28 cellular contexts compared by ENCODE assay signal in genomic region chr2:124602759-124603158, GRCh38.
"Had no signal": no experiment of that assay in that cellular context is flagged by ENCODE, and none has a peak within 500 bp of the region (broad histone marks: within the 10 kb centered on the region; RNA-seq: fewer than 3 reads in every experiment).

No MANE protein-coding gene starts in this region.

- H3K36me3 ChIP-seq: colonic mucosa, esophagus muscularis mucosa, esophagus squamous epithelium, gastrocnemius medialis, gastroesophageal sphincter, heart left ventricle, heart right ventricle had no signal

- FAIRE-seq: colon, endometrium, endothelial cell of umbilical vein, frontal cortex had no signal

- H3K4me3 ChIP-seq: colonic mucosa, coronary artery, dorsolateral prefrontal cortex, esophagus muscularis mucosa, esophagus squamous epithelium, gastrocnemius medialis, gastroesophageal sphincter, heart left ventricle, heart right ventricle had no signal

- H3K27me3 ChIP-seq: colonic mucosa, dorsolateral prefrontal cortex, esophagus muscularis mucosa, esophagus squamous epithelium, foreskin keratinocyte, gastrocnemius medialis, gastroesophageal sphincter, heart left ventricle, heart right ventricle had no signal

- ATAC-seq: effector memory CD8-positive, alpha-beta T cell; esophagus mucosa; foreskin keratinocyte; gastrocnemius medialis; gastroesophageal sphincter; heart left ventricle; heart right ventricle had no signal

- H3K9me3 ChIP-seq: colonic mucosa, esophagus muscularis mucosa, esophagus squamous epithelium, gastrocnemius medialis, gastroesophageal sphincter, heart left ventricle, heart right ventricle had no signal

- H3K4me1 ChIP-seq: colonic mucosa, esophagus muscularis mucosa, esophagus squamous epithelium, foreskin keratinocyte, gastrocnemius medialis, gastroesophageal sphincter, heart left ventricle, heart right ventricle had no signal

- H3K27ac ChIP-seq: colonic mucosa, coronary artery, dorsolateral prefrontal cortex, epithelial cell of prostate, esophagus muscularis mucosa, esophagus squamous epithelium, foreskin keratinocyte, gastrocnemius medialis, gastroesophageal sphincter, heart left ventricle, heart right ventricle had no signal

- DNase-seq: colonic mucosa; cortex of kidney; dermis blood vessel endothelial cell; dorsolateral prefrontal cortex; effector CD4-positive, alpha-beta T cell; effector CD8-positive, alpha-beta T cell; effector memory CD4-positive, alpha-beta T cell; effector memory CD8-positive, alpha-beta T cell; endodermal cell; erythroblast; esophagus squamous epithelium; foreskin fibroblast; foreskin keratinocyte; foreskin melanocyte; gastrocnemius medialis; glutamatergic neuron; head of caudate nucleus; heart left ventricle; heart right ventricle had no signal
